In genomic region chr18:63897072-63897471, GRCh38 we compare ENCODE assay signal across 31 cellular contexts. TPM values are rescaled to one million over a fixed set of nuclear protein-coding genes. Genes with fewer than 3 reads are reported as not detected.
A peak's percentile ranks its signal among the peaks of the same experiment; 100 is the strongest.
DNase-seq lines count a peak whose midpoint lies in the region; ATAC-seq and TF ChIP-seq lines count a peak whose summit lies in the region.
"Had no signal": no experiment of that assay in that cellular context is flagged by ENCODE, and none has a peak within 500 bp of the region (broad histone marks: within the 10 kb centered on the region; RNA-seq: fewer than 3 reads in every experiment).

No MANE protein-coding gene starts in this region.

- POLR2A ChIA-PET in MCF 10A (lab: Yijun Ruan, JAX), result interaction anchor here (0.7 kb wide), 1 partner anchor 56 kb away, joined by 3 read pairs; no protein-coding TSS in a partner anchor

- H3K27ac Mint-ChIP-seq in MCF 10A (ENCODE audit: low read depth, unreplicated experiment), result no peak overlapping the region
- H3K27ac Mint-ChIP-seq in stimulated activated naive B cell treated with anti-CD40 and anti-IgM and Interleukin-4, amounts not matched to agents 10 μg/mL and 1 μg/mL and 100 μg/mL, for 72 hours, result no peak overlapping the region
- no peak overlapping the region for H3K27ac Mint-ChIP-seq in activated naive CD4-positive, alpha-beta T cell treated with anti-CD3 and anti-CD28 coated beads, Interleukin-2, amount 50 U/mL, for 72 hours
- H3K27ac Mint-ChIP-seq: activated CD4-positive, alpha-beta T cell treated with anti-CD3 and anti-CD28 coated beads, Interleukin-2, amount 10 ng/mL, durations not matched to agents 7 days and 5 days; activated CD8-positive, alpha-beta memory T cell treated with anti-CD3 and anti-CD28 coated beads, Interleukin-2, amount 10 ng/mL, durations not matched to agents 7 days and 5 days; activated naive CD4-positive, alpha-beta T cell treated with anti-CD3 and anti-CD28 coated beads, Interleukin-2, amount 50 U/mL, for 24 hours; stimulated activated naive CD8-positive, alpha-beta T cell treated with anti-CD3 and anti-CD28 coated beads, Interleukin-15, Interleukin-2, amounts not matched to agents 100 ng/mL and 50 ng/mL, for 24 hours had no signal

- no peaks in the 10 kb centered on the region for H3K4me1 ChIP-seq in breast epithelium
- H3K4me1 ChIP-seq: esophagus muscularis mucosa, tibial artery had no signal

- H3K4me3 ChIP-seq in breast epithelium, result no peak overlapping the region
- H3K4me3 ChIP-seq in SK-N-MC, result peak overlapping the region; percentile 59
- H3K4me3 ChIP-seq in fibroblast of pulmonary artery (replicated peaks; ENCODE audit: low read depth, low read length), result no peak overlapping the region
- H3K4me3 ChIP-seq: BLaER1, esophagus muscularis mucosa, tibial artery had no signal

- H3K27ac ChIP-seq in breast epithelium, result no peak overlapping the region
- peak overlapping the region; percentile 83 for H3K27ac ChIP-seq in SK-N-MC
- H3K27ac ChIP-seq: BLaER1, esophagus muscularis mucosa, RWPE1, tibial artery, VCaP had no signal

- H3K4me3 Mint-ChIP-seq in MCF 10A (ENCODE audit: unreplicated experiment), result no peak overlapping the region
- H3K4me3 Mint-ChIP-seq in stimulated activated naive B cell treated with anti-CD40 and anti-IgM and Interleukin-4, amounts not matched to agents 10 μg/mL and 1 μg/mL and 100 μg/mL, for 72 hours, result no peak overlapping the region
- H3K4me3 Mint-ChIP-seq: activated CD4-positive, alpha-beta T cell treated with anti-CD3 and anti-CD28 coated beads, Interleukin-2, amount 10 ng/mL, durations not matched to agents 7 days and 5 days; activated CD8-positive, alpha-beta memory T cell treated with anti-CD3 and anti-CD28 coated beads, Interleukin-2, amount 10 ng/mL, durations not matched to agents 7 days and 5 days; activated naive CD4-positive, alpha-beta T cell treated with anti-CD3 and anti-CD28 coated beads, Interleukin-2, amount 50 U/mL, for 24 hours; naive B cell; stimulated activated naive CD8-positive, alpha-beta T cell treated with anti-CD3 and anti-CD28 coated beads, Interleukin-15, Interleukin-2, amounts not matched to agents 100 ng/mL and 50 ng/mL, for 24 hours had no signal

- H3K36me3 Mint-ChIP-seq in MCF 10A (ENCODE audit: insufficient read depth, unreplicated experiment), result peaks cover 6% of the 10 kb centered on the region
- no peaks in the 10 kb centered on the region for H3K36me3 Mint-ChIP-seq in stimulated activated naive B cell treated with anti-CD40 and anti-IgM and Interleukin-4, amounts not matched to agents 10 μg/mL and 1 μg/mL and 100 μg/mL, for 72 hours
- no peaks in the 10 kb centered on the region for H3K36me3 Mint-ChIP-seq in activated naive CD4-positive, alpha-beta T cell treated with anti-CD3 and anti-CD28 coated beads, Interleukin-2, amount 50 U/mL, for 72 hours
- H3K36me3 Mint-ChIP-seq: activated CD8-positive, alpha-beta memory T cell treated with anti-CD3 and anti-CD28 coated beads, Interleukin-2, amount 10 ng/mL, durations not matched to agents 7 days and 5 days; activated naive CD4-positive, alpha-beta T cell treated with anti-CD3 and anti-CD28 coated beads, Interleukin-2, amount 50 U/mL, for 24 hours; naive B cell had no signal

- BruUV-seq in MCF 10A (replicated peaks; lab: Mats Ljungman, UMichigan), result no TSS peak

- intact Hi-C loops in MCF 10A (cut with micrococcal nuclease), result no loop called here
- intact Hi-C loops in breast epithelium (cut with DNase I; ENCODE audit: low total_unique reads), result no loop called here

- peaks cover 4% of the 10 kb centered on the region for H3K4me1 Mint-ChIP-seq in MCF 10A (ENCODE audit: insufficient read depth, unreplicated experiment)
- H3K4me1 Mint-ChIP-seq in stimulated activated naive B cell treated with anti-CD40 and anti-IgM and Interleukin-4, amounts not matched to agents 10 μg/mL and 1 μg/mL and 100 μg/mL, for 72 hours, result no peaks in the 10 kb centered on the region
- H3K4me1 Mint-ChIP-seq: activated CD4-positive, alpha-beta T cell treated with anti-CD3 and anti-CD28 coated beads, Interleukin-2, amount 10 ng/mL, durations not matched to agents 7 days and 5 days; activated CD8-positive, alpha-beta memory T cell treated with anti-CD3 and anti-CD28 coated beads, Interleukin-2, amount 10 ng/mL, durations not matched to agents 7 days and 5 days; activated naive CD4-positive, alpha-beta T cell treated with anti-CD3 and anti-CD28 coated beads, Interleukin-2, amount 50 U/mL, for 24 hours; naive B cell had no signal

- H3K36me3 ChIP-seq in breast epithelium (no peaks in the 10 kb centered on the region), SK-N-MC (ENCODE audit: insufficient read depth, low read length) (no peaks in the 10 kb centered on the region)
- H3K36me3 ChIP-seq: BLaER1, esophagus muscularis mucosa, tibial artery had no signal

- DNase-seq in MCF 10A (ENCODE audit: unreplicated experiment) (peak; percentile 43), breast epithelium (ENCODE audit: low spot score in 2 of 2) (no peak), SK-N-MC (ENCODE audit: low read depth, low spot score) (peak; percentile 93), fibroblast of pulmonary artery (ENCODE audit: low read depth) (peak; percentile 52)
- no peak for DNase-seq in stimulated activated naive B cell treated with anti-CD40 and anti-IgM and Interleukin-4, amounts not matched to agents 10 μg/mL and 1 μg/mL and 100 μg/mL, for 72 hours
- DNase-seq in activated naive CD4-positive, alpha-beta T cell treated with anti-CD3 and anti-CD28 coated beads, Interleukin-2, amount 50 U/mL, for 72 hours (ENCODE audit: low spot score in 2 of 2), result no peak
- DNase-seq: activated CD4-positive, alpha-beta T cell treated with anti-CD3 and anti-CD28 coated beads, Interleukin-2, amount 10 ng/mL, durations not matched to agents 7 days and 5 days; activated CD8-positive, alpha-beta memory T cell treated with anti-CD3 and anti-CD28 coated beads, Interleukin-2, amount 10 ng/mL, durations not matched to agents 7 days and 5 days; Calu3; effector memory CD4-positive, alpha-beta T cell; glutamatergic neuron; mammary epithelial cell; naive B cell; NCI-H1436; NCI-H526 treated with DMSO at 0.1 percent for 48 hours; stimulated activated CD4-positive, alpha-beta T cell treated with anti-CD3 and anti-CD28 coated beads, Interleukin-4, amount 100 ng/mL, for 4 hours; tibial artery had no signal

- H3K27me3 ChIP-seq in breast epithelium, result no peaks in the 10 kb centered on the region
- H3K27me3 ChIP-seq: BLaER1, esophagus muscularis mucosa, tibial artery had no signal

- CTCF ChIA-PET in MCF 10A (lab: Yijun Ruan, JAX), result interaction anchor here (2.9 kb wide), 1 partner anchor 40 kb away, joined by 13 read pairs; no protein-coding TSS in a partner anchor

- no peaks in the 10 kb centered on the region for H3K9me3 Mint-ChIP-seq in MCF 10A (ENCODE audit: unreplicated experiment)
- no peaks in the 10 kb centered on the region for H3K9me3 Mint-ChIP-seq in stimulated activated naive B cell treated with anti-CD40 and anti-IgM and Interleukin-4, amounts not matched to agents 10 μg/mL and 1 μg/mL and 100 μg/mL, for 72 hours
- H3K9me3 Mint-ChIP-seq in activated naive CD4-positive, alpha-beta T cell treated with anti-CD3 and anti-CD28 coated beads, Interleukin-2, amount 50 U/mL, for 72 hours, result no peaks in the 10 kb centered on the region
- H3K9me3 Mint-ChIP-seq: activated CD4-positive, alpha-beta T cell treated with anti-CD3 and anti-CD28 coated beads, Interleukin-2, amount 10 ng/mL, durations not matched to agents 7 days and 5 days; activated naive CD4-positive, alpha-beta T cell treated with anti-CD3 and anti-CD28 coated beads, Interleukin-2, amount 50 U/mL, for 24 hours; naive B cell; stimulated activated naive CD8-positive, alpha-beta T cell treated with anti-CD3 and anti-CD28 coated beads, Interleukin-15, Interleukin-2, amounts not matched to agents 100 ng/mL and 50 ng/mL, for 24 hours had no signal

- H3K9me3 ChIP-seq in breast epithelium (no peaks in the 10 kb centered on the region), SK-N-MC (ENCODE audit: low read depth, low read length) (no peaks in the 10 kb centered on the region)
- H3K9me3 ChIP-seq: BLaER1, esophagus muscularis mucosa, tibial artery had no signal

- no peak overlapping the region for H3K9ac ChIP-seq in SK-N-MC (ENCODE audit: insufficient read length)
- H3K9ac ChIP-seq: BLaER1 had no signal

- H3K27me3 Mint-ChIP-seq in MCF 10A (ENCODE audit: insufficient read depth, unreplicated experiment), result no peaks in the 10 kb centered on the region
- no peaks in the 10 kb centered on the region for H3K27me3 Mint-ChIP-seq in stimulated activated naive B cell treated with anti-CD40 and anti-IgM and Interleukin-4, amounts not matched to agents 10 μg/mL and 1 μg/mL and 100 μg/mL, for 72 hours

- TF ChIP-seq POLR2A in breast epithelium (IDR thresholded peaks at IDR 0.05), result no peak

- TF ChIP-seq CTCF in MCF 10A (IDR thresholded peaks at IDR 0.05; ENCODE audit: unreplicated experiment) (no peak), breast epithelium (IDR thresholded peaks at IDR 0.05) (no peak), fibroblast of pulmonary artery (IDR thresholded peaks at IDR 0.05; ENCODE audit: low read length, missing control alignments) (no peak)

- ATAC-seq in stimulated activated naive B cell treated with anti-CD40 and anti-IgM and Interleukin-4, amounts not matched to agents 10 μg/mL and 1 μg/mL and 100 μg/mL, for 72 hours (replicated peaks), result no peak
- ATAC-seq in GM18517 (IDR thresholded peaks at IDR 0.05; ENCODE audit: unreplicated experiment) (no peak), HG03196 (IDR thresholded peaks at IDR 0.05; ENCODE audit: unreplicated experiment) (no peak)
- no peak for ATAC-seq in activated naive CD4-positive, alpha-beta T cell treated with anti-CD3 and anti-CD28 coated beads, Interleukin-2, amount 50 U/mL, for 72 hours
- ATAC-seq: activated CD8-positive, alpha-beta memory T cell treated with anti-CD3 and anti-CD28 coated beads, Interleukin-2, amount 10 ng/mL, durations not matched to agents 7 days and 5 days; HepG2; SK-N-SH treated with all-trans-retinoic acid at 6 μM for 48 hours had no signal

RNA-seq across cellular contexts. Expression of gene SERPINB2, which starts 9.6 kb away (rescaled TPM):
- total RNA-seq in MCF 10A (2022) (0.47 and 0.82 TPM in 2 replicates), breast epithelium (10 to 100 TPM in 1 of 3 donors, under 1 TPM in 1, not detected in 1; 0.32 to 16.2 TPM)
- not detected for total RNA-seq in activated naive CD4-positive, alpha-beta T cell treated with anti-CD3 and anti-CD28 coated beads, Interleukin-2, amount 50 U/mL, for 72 hours
- total RNA-seq: activated CD4-positive, alpha-beta T cell treated with anti-CD3 and anti-CD28 coated beads, Interleukin-2, amount 10 ng/mL, durations not matched to agents 7 days and 5 days; activated CD8-positive, alpha-beta memory T cell treated with anti-CD3 and anti-CD28 coated beads, Interleukin-2, amount 10 ng/mL, durations not matched to agents 7 days and 5 days; renal cortical epithelial cell; T-helper 2 cell treated with Interferon-gamma antibody and Interleukin-4, amounts not matched to agents 100 ng/mL and 5 ng/mL, for 36 hours had no signal

RNA-seq across cellular contexts. Expression of gene SERPINB10, which starts 10.7 kb away (rescaled TPM):
- total RNA-seq in MCF 10A (2022) (not detected in 2 replicates), breast epithelium (under 1 TPM in 1 of 3 donors, not detected in 2; 0.15 TPM)
- total RNA-seq in activated naive CD4-positive, alpha-beta T cell treated with anti-CD3 and anti-CD28 coated beads, Interleukin-2, amount 50 U/mL, for 72 hours, result not detected
- total RNA-seq: activated CD4-positive, alpha-beta T cell treated with anti-CD3 and anti-CD28 coated beads, Interleukin-2, amount 10 ng/mL, durations not matched to agents 7 days and 5 days; Calu3; HepG2; M059J; mammary epithelial cell; osteoblast; renal cortical epithelial cell; T-helper 2 cell treated with Interferon-gamma antibody and Interleukin-4, amounts not matched to agents 100 ng/mL and 5 ng/mL, for 36 hours had no signal

RNA-seq across cellular contexts. Expression of gene HMSD, which starts 52.0 kb away (rescaled TPM):
- total RNA-seq in MCF 10A (2022), result not detected in 2 replicates
- under 1 TPM in 1 of 3 donors, not detected in 2; 0.29 TPM for total RNA-seq in breast epithelium
- total RNA-seq in activated naive CD4-positive, alpha-beta T cell treated with anti-CD3 and anti-CD28 coated beads, Interleukin-2, amount 50 U/mL, for 72 hours, result 10 to 100 TPM in 1 of 2 donors, under 1 TPM in 1; 0.61 to 38.0 TPM
- total RNA-seq: esophagus muscularis mucosa, HepG2, renal cortical epithelial cell had no signal

Comparison
In these comparisons a context has a peak if more than half of its experiments do, and no peak if none do; other contexts are left out.
1. DNase-seq: peak in MCF 10A (single experiment), SK-N-MC (single experiment) and fibroblast of pulmonary artery (single experiment); none in breast epithelium (0 of 2), stimulated activated naive B cell treated with anti-CD40 and anti-IgM and Interleukin-4, amounts not matched to agents 10 μg/mL and 1 μg/mL and 100 μg/mL, for 72 hours (single experiment) and activated naive CD4-positive, alpha-beta T cell treated with anti-CD3 and anti-CD28 coated beads, Interleukin-2, amount 50 U/mL, for 72 hours (0 of 2).